ENCODE assay signal across 1 cellular context in genomic region chr14:25049127-25049558, GRCh38.
A peak's percentile ranks its signal among the peaks of the same experiment; 100 is the strongest.
TF ChIP-seq lines count a peak whose summit lies in the region.

No MANE protein-coding gene starts in this region.

TF ChIP-seq in HepG2, 621 proteins besides CTCF, POLR2A, EP300 and RAD21 (continued from another document and continues in another):
- TF ChIP-seq RELA (CRISPR knock-in tag; IDR thresholded peaks at IDR 0.05) (no peak), ZNF639 (CRISPR knock-in tag; conservative IDR thresholded peaks at IDR 0.05) (no peak), MTA1 (CRISPR knock-in tag; IDR thresholded peaks at IDR 0.05; ENCODE audit: borderline replicate concordance) (no peak), PHF5A (CRISPR knock-in tag; IDR thresholded peaks at IDR 0.05; ENCODE audit: low read depth, unreplicated experiment) (no peak), ZNF280D (CRISPR knock-in tag; IDR thresholded peaks at IDR 0.05) (no peak), ARNT (IDR thresholded peaks at IDR 0.05) (no peak), ZBTB8A (CRISPR knock-in tag; IDR thresholded peaks at IDR 0.05; ENCODE audit: borderline replicate concordance, low read depth) (no peak), E2F5 (CRISPR knock-in tag; conservative IDR thresholded peaks at IDR 0.05) (no peak), SMC3 (IDR thresholded peaks at IDR 0.05; ENCODE audit: low read length) (no peak), U2AF1 (optimal IDR thresholded peaks at IDR 0.05; ENCODE audit: low read depth, low read length) (no peak), ZBTB20 (CRISPR knock-in tag; IDR thresholded peaks at IDR 0.05; ENCODE audit: borderline replicate concordance, low read depth) (no peak), ZNF724P (CRISPR knock-in tag; IDR thresholded peaks at IDR 0.05; ENCODE audit: borderline replicate concordance) (no peak; the same call in 1 of the 2 replicates), KMT2B (CRISPR knock-in tag; IDR thresholded peaks at IDR 0.05) (no peak; the same call in 1 of the 2 replicates), KLF9 (CRISPR knock-in tag; IDR thresholded peaks at IDR 0.05; ENCODE audit: low read depth) (no peak), DMTF1 (CRISPR knock-in tag; IDR thresholded peaks at IDR 0.05) (0 out of 2 replicates have a peak, but pooled peaks have one; percentile 3), ZNF460 (CRISPR knock-in tag; IDR thresholded peaks at IDR 0.05; ENCODE audit: borderline replicate concordance) (no peak), ZHX2 (IDR thresholded peaks at IDR 0.05; ENCODE audit: low read depth) (no peak), ZHX2 (CRISPR knock-in tag; IDR thresholded peaks at IDR 0.05; ENCODE audit: borderline replicate concordance) (no peak), TARDBP (CRISPR knock-in tag; IDR thresholded peaks at IDR 0.05) (no peak), ZIK1 (CRISPR knock-in tag; IDR thresholded peaks at IDR 0.05; ENCODE audit: borderline replicate concordance, low read depth) (no peak), CEBPB (IDR thresholded peaks at IDR 0.05; ENCODE audit: borderline replicate concordance, low read depth, low read length) (no peak), ZNF691 (CRISPR knock-in tag; IDR thresholded peaks at IDR 0.05; ENCODE audit: borderline replicate concordance, low read depth) (no peak; the same call in 1 of the 2 replicates), SYNCRIP (IDR thresholded peaks at IDR 0.05; ENCODE audit: insufficient read depth, low read depth, low read length) (no peak), SMAD1 (CRISPR knock-in tag; IDR thresholded peaks at IDR 0.05; ENCODE audit: borderline replicate concordance, low read depth) (no peak), ZNF619 (CRISPR knock-in tag; IDR thresholded peaks at IDR 0.05) (no peak), RARG (CRISPR knock-in tag; IDR thresholded peaks at IDR 0.05; ENCODE audit: low read depth) (no peak), NR2F1 (CRISPR knock-in tag; IDR thresholded peaks at IDR 0.05) (no peak), ZSCAN22 (CRISPR knock-in tag; IDR thresholded peaks at IDR 0.05) (no peak), ZNF704 (CRISPR knock-in tag; IDR thresholded peaks at IDR 0.05; ENCODE audit: borderline replicate concordance) (no peak), GABPA (IDR thresholded peaks at IDR 0.05; ENCODE audit: low read depth, low read length) (no peak), GABPA (CRISPR knock-in tag; IDR thresholded peaks at IDR 0.05; ENCODE audit: low read depth) (no peak), SMYD3 (CRISPR knock-in tag; IDR thresholded peaks at IDR 0.05) (no peak), SIN3A (IDR thresholded peaks at IDR 0.05; ENCODE audit: borderline replicate concordance, low read depth, low read length) (no peak), ZBTB43 (CRISPR knock-in tag; conservative IDR thresholded peaks at IDR 0.05) (no peak), SNAPC5 (CRISPR knock-in tag; IDR thresholded peaks at IDR 0.05; ENCODE audit: borderline replicate concordance) (no peak), TRIM24 (CRISPR knock-in tag; IDR thresholded peaks at IDR 0.05) (no peak), NFAT5 (CRISPR knock-in tag; IDR thresholded peaks at IDR 0.05) (no peak), ZNF768 (CRISPR knock-in tag; IDR thresholded peaks at IDR 0.05) (no peak)
